ENCODE assay signal across 8 cellular contexts in the genomic region with DNA sequence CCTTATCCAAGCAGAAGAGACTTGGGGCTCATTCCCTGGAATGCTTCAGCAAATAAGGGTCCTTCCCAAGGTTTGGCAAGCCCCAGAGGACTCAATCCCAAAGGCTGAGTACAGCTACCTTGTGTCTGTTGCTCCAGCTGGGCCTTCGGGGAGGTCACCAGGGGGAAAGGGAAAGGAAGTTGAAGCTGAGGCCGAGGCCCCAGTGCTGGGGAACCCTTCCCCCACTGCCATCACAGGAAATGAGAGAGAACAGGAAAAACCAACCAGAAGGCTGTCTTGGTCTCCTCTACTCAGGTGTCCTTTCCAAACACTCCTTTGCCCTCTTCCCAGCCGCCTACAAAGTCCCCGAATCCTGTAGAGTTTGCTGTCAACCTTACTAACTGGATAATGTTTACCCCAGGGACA. TPM values are rescaled to one million over a fixed set of nuclear protein-coding genes. Genes with fewer than 3 reads are reported as not detected.
DNase-seq lines count a peak whose midpoint lies in the region; ATAC-seq and TF ChIP-seq lines count a peak whose summit lies in the region.

No MANE protein-coding gene starts in this region.

- H3K4me1 Mint-ChIP-seq in activated naive CD4-positive, alpha-beta T cell treated with anti-CD3 and anti-CD28 coated beads, Interleukin-2, amount 10 ng/mL, durations not matched to agents 7 days and 5 days: peaks cover 81% of the 10 kb centered on the region
- peaks cover 66% of the 10 kb centered on the region for H3K4me1 Mint-ChIP-seq in T-helper 1 cell treated with Interleukin-12 subunit alpha and Interleukin-12 subunit beta and Interleukin-4 antibody, amounts not matched to agents 30 μg/mL and 1 μg/mL, for 36 hours (ENCODE audit: low read depth)

- peak overlapping the region; percentile 76 for H3K4me2 ChIP-seq in osteoblast (ENCODE audit: insufficient read depth, low read length)

- peak overlapping the region; percentile 84 for H3K27ac ChIP-seq in osteoblast (ENCODE audit: low read depth, low read length)

- peaks cover 17% of the 10 kb centered on the region for H3K4me1 ChIP-seq in endocrine pancreas (ENCODE audit: control insufficient read depth, insufficient read depth, low read length)
- peaks cover 64% of the 10 kb centered on the region for H3K4me1 ChIP-seq in osteoblast (ENCODE audit: insufficient read depth, low read length)

- H3K36me3 Mint-ChIP-seq in activated naive CD4-positive, alpha-beta T cell treated with anti-CD3 and anti-CD28 coated beads, Interleukin-2, amount 10 ng/mL, durations not matched to agents 7 days and 5 days: peaks cover 68% of the 10 kb centered on the region
- peaks cover 48% of the 10 kb centered on the region for H3K36me3 Mint-ChIP-seq in T-helper 1 cell treated with Interleukin-12 subunit alpha and Interleukin-12 subunit beta and Interleukin-4 antibody, amounts not matched to agents 30 μg/mL and 1 μg/mL, for 36 hours (ENCODE audit: low read depth)

- ATAC-seq in HG03045 (IDR thresholded peaks at IDR 0.05; ENCODE audit: unreplicated experiment): peak; percentile 20

- no peaks in the 10 kb centered on the region for H3K9me3 Mint-ChIP-seq in activated naive CD4-positive, alpha-beta T cell treated with anti-CD3 and anti-CD28 coated beads, Interleukin-2, amount 10 ng/mL, durations not matched to agents 7 days and 5 days
- no peaks in the 10 kb centered on the region for H3K9me3 Mint-ChIP-seq in T-helper 1 cell treated with Interleukin-12 subunit alpha and Interleukin-12 subunit beta and Interleukin-4 antibody, amounts not matched to agents 30 μg/mL and 1 μg/mL, for 36 hours

- H2AFZ ChIP-seq in osteoblast (ENCODE audit: low read length): no peak overlapping the region

- CTCF ChIA-PET in activated naive CD4-positive, alpha-beta T cell treated with anti-CD3 and anti-CD28 coated beads, Interleukin-2, amount 10 ng/mL, durations not matched to agents 7 days and 5 days (lab: Charles Lee): interaction anchor here (1.0 to 2.8 kb wide), 7 partner anchors 17 to 145 kb away, joined by 3 to 10 read pairs (median 5); a partner anchor contains a TSS

- no peaks in the 10 kb centered on the region for H3K27me3 Mint-ChIP-seq in activated naive CD4-positive, alpha-beta T cell treated with anti-CD3 and anti-CD28 coated beads, Interleukin-2, amount 10 ng/mL, durations not matched to agents 7 days and 5 days
- H3K27me3 Mint-ChIP-seq in T-helper 1 cell treated with Interleukin-12 subunit alpha and Interleukin-12 subunit beta and Interleukin-4 antibody, amounts not matched to agents 30 μg/mL and 1 μg/mL, for 36 hours (ENCODE audit: low read depth): no peaks in the 10 kb centered on the region

- peak overlapping the region; percentile 82 for H3K4me3 Mint-ChIP-seq in activated naive CD4-positive, alpha-beta T cell treated with anti-CD3 and anti-CD28 coated beads, Interleukin-2, amount 10 ng/mL, durations not matched to agents 7 days and 5 days
- H3K4me3 Mint-ChIP-seq in T-helper 1 cell treated with Interleukin-12 subunit alpha and Interleukin-12 subunit beta and Interleukin-4 antibody, amounts not matched to agents 30 μg/mL and 1 μg/mL, for 36 hours: peak overlapping the region; percentile 96

- H3K36me3 ChIP-seq in endocrine pancreas (ENCODE audit: control insufficient read depth, insufficient read depth, low read length) (peaks cover 18% of the 10 kb centered on the region), osteoblast (ENCODE audit: insufficient read depth, low read length) (peaks cover 39% of the 10 kb centered on the region)

- H3K9me3 ChIP-seq in endocrine pancreas (ENCODE audit: control insufficient read depth, low read length) (no peaks in the 10 kb centered on the region), osteoblast (ENCODE audit: low read depth, low read length) (no peaks in the 10 kb centered on the region)

- peaks cover 60% of the 10 kb centered on the region for H4K20me1 ChIP-seq in osteoblast (ENCODE audit: insufficient read depth, low read length)

- H3K4me3 ChIP-seq in endocrine pancreas (ENCODE audit: control insufficient read depth, insufficient read depth, low read length): peak overlapping the region; percentile 81
- peak overlapping the region; percentile 24 for H3K4me3 ChIP-seq in osteoblast (ENCODE audit: insufficient read depth, low read length)

- peak overlapping the region; percentile 2 for H3K9ac ChIP-seq in endocrine pancreas (ENCODE audit: control insufficient read depth, insufficient read depth, low read length)

- H3K27ac Mint-ChIP-seq in activated naive CD4-positive, alpha-beta T cell treated with anti-CD3 and anti-CD28 coated beads, Interleukin-2, amount 10 ng/mL, durations not matched to agents 7 days and 5 days: peak overlapping the region; percentile 97
- peak overlapping the region; percentile 97 for H3K27ac Mint-ChIP-seq in T-helper 1 cell treated with Interleukin-12 subunit alpha and Interleukin-12 subunit beta and Interleukin-4 antibody, amounts not matched to agents 30 μg/mL and 1 μg/mL, for 36 hours

- no peak for TF ChIP-seq CTCF in osteoblast (IDR thresholded peaks at IDR 0.05; ENCODE audit: extremely low read depth, low read depth, low read length)

- H3K79me2 ChIP-seq in osteoblast (ENCODE audit: insufficient read depth, low read length): peaks cover 86% of the 10 kb centered on the region

- DNase-seq in activated naive CD4-positive, alpha-beta T cell treated with anti-CD3 and anti-CD28 coated beads, Interleukin-2, amount 10 ng/mL, durations not matched to agents 7 days and 5 days: peak; percentile 75
- no peak for DNase-seq in activated naive CD4-positive, alpha-beta T cell (lab: John Stamatoyannopoulos, UW)
- DNase-seq in osteoblast (ENCODE audit: insufficient read length, low spot score, missing footprints): no peak
- DNase-seq in NCI-H446 (lab: John Stamatoyannopoulos, UW): no peak
- no peak for DNase-seq in NCI-H1105 treated with DMSO at 0.1 percent for 48 hours (lab: John Stamatoyannopoulos, UW)

- no peaks in the 10 kb centered on the region for H3K27me3 ChIP-seq in endocrine pancreas (ENCODE audit: control insufficient read depth, insufficient read depth, low read length)
- no peaks in the 10 kb centered on the region for H3K27me3 ChIP-seq in osteoblast (ENCODE audit: insufficient read depth, low read length)

RNA-seq across cellular contexts. Expression of a gene that starts 5.7 kb away (rescaled TPM):
- total RNA-seq in osteoblast: 5.8 and 8.0 TPM in 2 replicates

RNA-seq across cellular contexts. Expression of a gene that starts 40.2 kb away (rescaled TPM):
- 6.9 and 8.5 TPM in 2 replicates for total RNA-seq in osteoblast

RNA-seq across cellular contexts. Expression of a gene that starts 40.3 kb away (rescaled TPM):
- 44.5 and 46.0 TPM in 2 replicates for total RNA-seq in osteoblast

RNA-seq across cellular contexts. Expression of a gene that starts 44.7 kb away (rescaled TPM):
- total RNA-seq in osteoblast: under 0.01 TPM in 2 replicates
